19 cellular contexts compared by ENCODE assay signal in genomic region chr10:113997428-113997827, GRCh38. TPM values are rescaled to one million over a fixed set of nuclear protein-coding genes. Genes with fewer than 3 reads are reported as not detected.
DNase-seq lines count a peak whose midpoint lies in the region; ATAC-seq and TF ChIP-seq lines count a peak whose summit lies in the region.
"Had no signal": no experiment of that assay in that cellular context is flagged by ENCODE, and none has a peak within 500 bp of the region (broad histone marks: within the 10 kb centered on the region; RNA-seq: fewer than 3 reads in every experiment).

No MANE protein-coding gene starts in this region.

- peak overlapping the region; percentile 22 for H3K27ac ChIP-seq in C4-2B
- no peak overlapping the region for H3K27ac ChIP-seq in colonic mucosa
- H3K27ac ChIP-seq in Karpas-422 (ENCODE audit: low read length) = no peak overlapping the region
- H3K27ac ChIP-seq: dorsolateral prefrontal cortex, GM23248, SJCRH30, suprapubic skin had no signal

- no peaks in the 10 kb centered on the region for H4K20me1 ChIP-seq in Karpas-422 (ENCODE audit: insufficient read depth, low read depth, low read length)

- TF ChIP-seq CTCF in C4-2B (conservative IDR thresholded peaks at IDR 0.05) = no peak
- TF ChIP-seq CTCF in colonic mucosa (IDR thresholded peaks at IDR 0.05) = no peak

- ATAC-seq in GM18498 (IDR thresholded peaks at IDR 0.05; ENCODE audit: unreplicated experiment) = no peak

- H3K9me2 ChIP-seq in Karpas-422 (replicated peaks; ENCODE audit: insufficient read depth, low read length) = no peaks in the 10 kb centered on the region

- H3K4me3 ChIP-seq in colonic mucosa (no peak overlapping the region), Karpas-422 (ENCODE audit: low read length) (no peak overlapping the region)
- H3K4me3 ChIP-seq: dorsolateral prefrontal cortex, GM23248, SJCRH30, suprapubic skin had no signal

- H2AFZ ChIP-seq in Karpas-422 (ENCODE audit: low read length) = no peak overlapping the region
- H2AFZ ChIP-seq: GM23248 had no signal

- H3K9me3 ChIP-seq in colonic mucosa (no peaks in the 10 kb centered on the region), Karpas-422 (ENCODE audit: low read length) (no peaks in the 10 kb centered on the region)
- H3K9me3 ChIP-seq: SJCRH30, suprapubic skin had no signal

- DNase-seq in DMS 273 treated with DMSO at 0.1 percent for 48 hours (lab: John Stamatoyannopoulos, UW) (peak; percentile 61), colonic mucosa (peak; percentile 55), retina (peak; percentile 10), KG1 (lab: John Stamatoyannopoulos, UW) (no peak), Karpas-422 (no peak)
- DNase-seq: activated CD4-positive, alpha-beta T cell treated with anti-CD3 and anti-CD28 coated beads, Interleukin-2, amount 10 ng/mL, durations not matched to agents 24 days and 14 days; activated naive CD4-positive, alpha-beta T cell treated with anti-CD3 and anti-CD28 coated beads, Interleukin-2, amount 10 ng/mL, durations not matched to agents 7 days and 5 days; anterior cingulate cortex; dorsolateral prefrontal cortex; GM23248; NCI-H526 treated with DMSO at 0.1 percent for 48 hours; nephron progenitor cell; SJCRH30; stimulated activated CD4-positive, alpha-beta T cell treated with anti-CD3 and anti-CD28 coated beads, Interleukin-1b, Interleukin-23, amount 100 ng/mL, for 48 hours; T-helper 1 cell had no signal

- H3K36me3 ChIP-seq in colonic mucosa (no peaks in the 10 kb centered on the region), Karpas-422 (ENCODE audit: insufficient read depth, low read length) (no peaks in the 10 kb centered on the region)
- H3K36me3 ChIP-seq: SJCRH30, suprapubic skin had no signal

- no peak overlapping the region for H3K9ac ChIP-seq in colonic mucosa (ENCODE audit: low read depth in 2 of 2, low read length in 2 of 2)
- no peak overlapping the region for H3K9ac ChIP-seq in Karpas-422 (ENCODE audit: low read length)
- H3K9ac ChIP-seq: GM23248 had no signal

- H3K4me1 ChIP-seq in colonic mucosa (no peaks in the 10 kb centered on the region), Karpas-422 (ENCODE audit: low read length) (no peaks in the 10 kb centered on the region)
- H3K4me1 ChIP-seq: SJCRH30 had no signal

- H3K27me3 ChIP-seq in colonic mucosa (no peaks in the 10 kb centered on the region), Karpas-422 (ENCODE audit: low read length) (0 out of 2 replicates have a peak, but pooled peaks cover 2% of the 10 kb centered on the region)
- H3K27me3 ChIP-seq: dorsolateral prefrontal cortex, SJCRH30, suprapubic skin had no signal

- no peak overlapping the region for H3K4me2 ChIP-seq in Karpas-422 (ENCODE audit: low read depth, low read length, poor library complexity, severe bottlenecking)

- H3K79me2 ChIP-seq in Karpas-422 (ENCODE audit: low read length) = no peaks in the 10 kb centered on the region

- intact Hi-C loops in colonic mucosa (cut with DNase I) = no loop called here

RNA-seq across cellular contexts. Expression of gene ADRB1, which starts 46.2 kb away (rescaled TPM):
- total RNA-seq in colonic mucosa = under 1 TPM; 0.59 to 0.85 TPM
- not detected in 2 replicates for total RNA-seq in Karpas-422 (2014; rRNA removed; shearing (Covaris generic); ENCODE audit: low replicate concordance)
- total RNA-seq: activated CD4-positive, alpha-beta T cell treated with anti-CD3 and anti-CD28 coated beads, Interleukin-2, amount 10 ng/mL, durations not matched to agents 24 days and 14 days; Daoy; GM23248 had no signal

Comparison
In these comparisons a context has a peak if more than half of its experiments do, and no peak if none do; other contexts are left out.
1. DNase-seq: peak in DMS 273 treated with DMSO at 0.1 percent for 48 hours (single experiment), colonic mucosa (single experiment) and retina (single experiment); none in KG1 (single experiment) and Karpas-422 (single experiment).